ENCODE assay signal across 1 cellular context in the genomic region with DNA sequence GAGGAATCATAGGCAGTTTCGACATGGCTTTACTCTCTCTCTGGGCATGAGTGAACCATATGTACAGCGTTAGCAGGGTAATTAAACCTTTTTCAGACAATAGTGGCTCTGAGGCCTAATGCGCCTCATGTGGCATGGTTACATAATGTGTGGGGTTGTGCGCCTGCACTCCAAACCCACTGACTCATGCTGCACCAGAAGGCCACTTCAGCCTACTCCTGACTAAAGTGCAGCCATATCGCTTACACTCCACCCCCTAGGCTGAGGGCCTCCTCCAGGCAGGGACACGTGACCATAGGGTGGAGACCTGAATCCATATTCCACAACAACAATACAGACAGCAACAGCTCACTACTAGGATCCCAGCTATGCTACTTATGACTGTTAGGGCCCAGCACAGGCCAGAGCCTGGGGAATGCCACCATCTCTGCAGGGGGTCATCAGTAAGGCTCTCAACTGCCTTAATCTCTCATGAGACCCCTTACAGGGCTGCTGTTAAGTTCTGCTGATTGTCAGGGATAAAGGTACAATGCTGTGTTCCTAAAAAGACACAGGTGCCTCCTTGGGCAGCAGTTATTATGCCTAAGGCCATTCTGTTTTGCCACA.
TF ChIP-seq lines count a peak whose summit lies in the region.

No MANE protein-coding gene starts in this region.

TF ChIP-seq in HEK293, 187 proteins besides CTCF, POLR2A, EP300 and RAD21 (continued from another document):
- TF ChIP-seq, protein P1, sequence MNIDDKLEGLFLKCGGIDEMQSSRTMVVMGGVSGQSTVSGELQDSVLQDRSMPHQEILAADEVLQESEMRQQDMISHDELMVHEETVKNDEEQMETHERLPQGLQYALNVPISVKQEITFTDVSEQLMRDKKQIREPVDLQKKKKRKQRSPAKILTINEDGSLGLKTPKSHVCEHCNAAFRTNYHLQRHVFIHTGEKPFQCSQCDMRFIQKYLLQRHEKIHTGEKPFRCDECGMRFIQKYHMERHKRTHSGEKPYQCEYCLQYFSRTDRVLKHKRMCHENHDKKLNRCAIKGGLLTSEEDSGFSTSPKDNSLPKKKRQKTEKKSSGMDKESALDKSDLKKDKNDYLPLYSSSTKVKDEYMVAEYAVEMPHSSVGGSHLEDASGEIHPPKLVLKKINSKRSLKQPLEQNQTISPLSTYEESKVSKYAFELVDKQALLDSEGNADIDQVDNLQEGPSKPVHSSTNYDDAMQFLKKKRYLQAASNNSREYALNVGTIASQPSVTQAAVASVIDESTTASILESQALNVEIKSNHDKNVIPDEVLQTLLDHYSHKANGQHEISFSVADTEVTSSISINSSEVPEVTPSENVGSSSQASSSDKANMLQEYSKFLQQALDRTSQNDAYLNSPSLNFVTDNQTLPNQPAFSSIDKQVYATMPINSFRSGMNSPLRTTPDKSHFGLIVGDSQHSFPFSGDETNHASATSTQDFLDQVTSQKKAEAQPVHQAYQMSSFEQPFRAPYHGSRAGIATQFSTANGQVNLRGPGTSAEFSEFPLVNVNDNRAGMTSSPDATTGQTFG (tag by site-specific recombination; IDR thresholded peaks at IDR 0.05; ENCODE audit: borderline replicate concordance) = no peak
- TF ChIP-seq, protein P2, sequence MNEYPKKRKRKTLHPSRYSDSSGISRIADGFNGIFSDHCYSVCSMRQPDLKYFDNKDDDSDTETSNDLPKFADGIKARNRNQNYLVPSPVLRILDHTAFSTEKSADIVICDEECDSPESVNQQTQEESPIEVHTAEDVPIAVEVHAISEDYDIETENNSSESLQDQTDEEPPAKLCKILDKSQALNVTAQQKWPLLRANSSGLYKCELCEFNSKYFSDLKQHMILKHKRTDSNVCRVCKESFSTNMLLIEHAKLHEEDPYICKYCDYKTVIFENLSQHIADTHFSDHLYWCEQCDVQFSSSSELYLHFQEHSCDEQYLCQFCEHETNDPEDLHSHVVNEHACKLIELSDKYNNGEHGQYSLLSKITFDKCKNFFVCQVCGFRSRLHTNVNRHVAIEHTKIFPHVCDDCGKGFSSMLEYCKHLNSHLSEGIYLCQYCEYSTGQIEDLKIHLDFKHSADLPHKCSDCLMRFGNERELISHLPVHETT (tag by site-specific recombination; IDR thresholded peaks at IDR 0.05) = no peak
- peak; percentile 46; the same call in 1 of the 2 replicates for TF ChIP-seq SP7 (tag by site-specific recombination; IDR thresholded peaks at IDR 0.05)
- TF ChIP-seq HOXA7 (CRISPR knock-in tag; IDR thresholded peaks at IDR 0.05; ENCODE audit: borderline replicate concordance) = no peak
- TF ChIP-seq ZSCAN23 (tag by site-specific recombination; IDR thresholded peaks at IDR 0.05) = no peak
- no peak for TF ChIP-seq ZNF274 (IDR thresholded peaks at IDR 0.05; ENCODE audit: low read length)
- no peak for TF ChIP-seq ZNF274 (tag by site-specific recombination; IDR thresholded peaks at IDR 0.05; ENCODE audit: borderline replicate concordance)
- peak; percentile 75 for TF ChIP-seq GLIS1 (tag by site-specific recombination; IDR thresholded peaks at IDR 0.05)
- TF ChIP-seq ZNF776 (tag by site-specific recombination; IDR thresholded peaks at IDR 0.05; ENCODE audit: borderline replicate concordance) = no peak
- no peak for TF ChIP-seq ZNF19 (tag by site-specific recombination; IDR thresholded peaks at IDR 0.05; ENCODE audit: low read depth)
- TF ChIP-seq ZNF24 (tag by site-specific recombination; IDR thresholded peaks at IDR 0.05) = no peak
- TF ChIP-seq ZFHX2 (tag by site-specific recombination; conservative IDR thresholded peaks at IDR 0.05) = peak; percentile 29; the same call in 1 of the 2 replicates
- TF ChIP-seq ZNF169 (tag by site-specific recombination; IDR thresholded peaks at IDR 0.05) = no peak
- TF ChIP-seq ZNF843 (tag by site-specific recombination; IDR thresholded peaks at IDR 0.05) = no peak
- TF ChIP-seq ZNF341 (tag by site-specific recombination; IDR thresholded peaks at IDR 0.05; ENCODE audit: low read depth) = no peak
- TF ChIP-seq KLF1 (tag by site-specific recombination; IDR thresholded peaks at IDR 0.05) = no peak
- TF ChIP-seq, protein P3, sequence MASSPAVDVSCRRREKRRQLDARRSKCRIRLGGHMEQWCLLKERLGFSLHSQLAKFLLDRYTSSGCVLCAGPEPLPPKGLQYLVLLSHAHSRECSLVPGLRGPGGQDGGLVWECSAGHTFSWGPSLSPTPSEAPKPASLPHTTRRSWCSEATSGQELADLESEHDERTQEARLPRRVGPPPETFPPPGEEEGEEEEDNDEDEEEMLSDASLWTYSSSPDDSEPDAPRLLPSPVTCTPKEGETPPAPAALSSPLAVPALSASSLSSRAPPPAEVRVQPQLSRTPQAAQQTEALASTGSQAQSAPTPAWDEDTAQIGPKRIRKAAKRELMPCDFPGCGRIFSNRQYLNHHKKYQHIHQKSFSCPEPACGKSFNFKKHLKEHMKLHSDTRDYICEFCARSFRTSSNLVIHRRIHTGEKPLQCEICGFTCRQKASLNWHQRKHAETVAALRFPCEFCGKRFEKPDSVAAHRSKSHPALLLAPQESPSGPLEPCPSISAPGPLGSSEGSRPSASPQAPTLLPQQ (tag by site-specific recombination; IDR thresholded peaks at IDR 0.05) = no peak
- TF ChIP-seq ZNF311 (tag by site-specific recombination; IDR thresholded peaks at IDR 0.05; ENCODE audit: borderline replicate concordance) = no peak
- TF ChIP-seq YY2 (tag by site-specific recombination; IDR thresholded peaks at IDR 0.05) = no peak
- TF ChIP-seq ZNF621 (tag by site-specific recombination; IDR thresholded peaks at IDR 0.05) = no peak
- peak; percentile 77 for TF ChIP-seq ZNF600 (tag by site-specific recombination; IDR thresholded peaks at IDR 0.05)
- TF ChIP-seq ZBTB20 (tag by site-specific recombination; IDR thresholded peaks at IDR 0.05) = no peak
- TF ChIP-seq EGR2 (tag by site-specific recombination; IDR thresholded peaks at IDR 0.05; ENCODE audit: low read depth) = peak; percentile 36; the same call in 1 of the 2 replicates
- no peak for TF ChIP-seq ZNF239 (tag by site-specific recombination; IDR thresholded peaks at IDR 0.05)
- TF ChIP-seq, protein P4, sequence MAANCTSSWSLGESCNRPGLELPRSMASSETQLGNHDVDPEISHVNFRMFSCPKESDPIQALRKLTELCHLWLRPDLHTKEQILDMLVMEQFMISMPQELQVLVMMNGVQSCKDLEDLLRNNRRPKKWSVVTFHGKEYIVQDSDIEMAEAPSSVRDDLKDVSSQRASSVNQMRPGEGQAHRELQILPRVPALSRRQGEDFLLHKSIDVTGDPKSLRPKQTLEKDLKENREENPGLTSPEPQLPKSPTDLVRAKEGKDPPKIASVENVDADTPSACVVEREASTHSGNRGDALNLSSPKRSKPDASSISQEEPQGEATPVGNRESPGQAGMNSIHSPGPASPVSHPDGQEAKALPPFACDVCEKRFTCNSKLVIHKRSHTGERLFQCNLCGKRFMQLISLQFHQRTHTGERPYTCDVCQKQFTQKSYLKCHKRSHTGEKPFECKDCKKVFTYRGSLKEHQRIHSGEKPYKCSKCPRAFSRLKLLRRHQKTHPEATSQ (tag by site-specific recombination; IDR thresholded peaks at IDR 0.05) = no peak
- no peak for TF ChIP-seq YY1 (tag by site-specific recombination; IDR thresholded peaks at IDR 0.05)
- no peak for TF ChIP-seq ZNF202 (tag by site-specific recombination; IDR thresholded peaks at IDR 0.05; ENCODE audit: borderline replicate concordance)
- TF ChIP-seq TRIM28 (IDR thresholded peaks at IDR 0.05; ENCODE audit: borderline replicate concordance, low read length) = peak; percentile 87
